Comparison of ENCODE assay signal across 31 cellular contexts in genomic region chr9:5231212-5231611, GRCh38. TPM values are rescaled to one million over a fixed set of nuclear protein-coding genes. Genes with fewer than 3 reads are reported as not detected.
DNase-seq lines count a peak whose midpoint lies in the region; ATAC-seq, FAIRE-seq and TF ChIP-seq lines count a peak whose summit lies in the region.
"Had no signal": no experiment of that assay in that cellular context is flagged by ENCODE, and none has a peak within 500 bp of the region (broad histone marks: within the 10 kb centered on the region; RNA-seq: fewer than 3 reads in every experiment).

Gene INSL4 (plus strand): TSS chr9:5231419. CDS start chr9:5231524, 105 bp downstream.

- no peak within 1 kb of the TSS for H3K4me3 ChIP-seq in mammary epithelial cell (replicated peaks in 1 of 3; ENCODE audit: insufficient read depth in 1 of 3, low read depth in 2 of 3, low read length in 3 of 3)
- H3K4me3 ChIP-seq: cardiac muscle cell, esophagus squamous epithelium, Peyer's patch, psoas muscle, SK-N-MC, skin epidermis, stomach, tibial artery had no signal

- no peak within 1 kb of the TSS for H3K9ac ChIP-seq in mammary epithelial cell (ENCODE audit: insufficient read depth, low read length)

- in situ Hi-C loops in mammary epithelial cell (cut with MboI; ENCODE audit: low sequenced_read_pairs in 2 of 2), result no loop called here

- H3K4me1 ChIP-seq in mammary epithelial cell (ENCODE audit: insufficient read depth, low read length), result no peaks in the 10 kb centered on the region
- H3K4me1 ChIP-seq: esophagus squamous epithelium, Peyer's patch, psoas muscle, stomach, tibial artery had no signal

- no peak within 1 kb of the TSS for H3K4me3 Mint-ChIP-seq in stimulated activated effector memory CD8-positive, alpha-beta T cell treated with anti-CD3 and anti-CD28 coated beads, Interleukin-12 subunit alpha, Interleukin-12 subunit beta, amount 100 ng/mL, for 72 hours
- H3K4me3 Mint-ChIP-seq: mesothelial cell of epicardium had no signal

- DNase-seq in AG20443 (ENCODE audit: low spot score) (peak; percentile 18), HT1080 (ENCODE audit: low read depth) (peak; percentile 77), mammary epithelial cell (peak; percentile 40), hepatic stellate cell (ENCODE audit: low spot score) (peak; percentile 6), RCC 7860 (ENCODE audit: low spot score) (no peak), Right ventricle myocardium inferior (ENCODE audit: missing footprints) (no peak)
- no peak for DNase-seq in stimulated activated effector memory CD8-positive, alpha-beta T cell treated with anti-CD3 and anti-CD28 coated beads, Interleukin-12 subunit alpha, Interleukin-12 subunit beta, amount 100 ng/mL, for 72 hours (ENCODE audit: low spot score in 2 of 2)
- no peak for DNase-seq in stimulated activated CD4-positive, alpha-beta T cell treated with anti-CD3 and anti-CD28 coated beads, Interleukin-15, amount 100 ng/mL, for 24 hours
- DNase-seq: activated CD4-positive, alpha-beta T cell treated with anti-CD3 and anti-CD28 coated beads, Interleukin-2, amount 50 U/mL, for 48 hours; activated naive CD4-positive, alpha-beta T cell treated with Interleukin-2 at 50 U/mL for 16 hours; amniotic stem cell; cortex of kidney; esophagus squamous epithelium; islet precursor cell; naive B cell; NCI-H1105; NCI-H1930; NCI-H524 treated with DMSO at 0.1 percent for 48 hours; nucleus accumbens; Peyer's patch; psoas muscle; stomach; tibial artery had no signal

- no peaks in the 10 kb centered on the region for H3K9me3 ChIP-seq in mammary epithelial cell (replicated peaks; ENCODE audit: insufficient read depth, low read length)
- H3K9me3 ChIP-seq: esophagus squamous epithelium, Peyer's patch, psoas muscle had no signal

- H3K36me3 ChIP-seq in mammary epithelial cell (ENCODE audit: insufficient read depth, low read length), result no peaks in the 10 kb centered on the region
- H3K36me3 ChIP-seq: cardiac muscle cell, esophagus squamous epithelium, Peyer's patch, stomach, tibial artery had no signal

- no peak within 1 kb of the TSS for H2AFZ ChIP-seq in mammary epithelial cell (ENCODE audit: low read depth, low read length)

- CTCF ChIA-PET in mammary epithelial cell (lab: Charles Lee; ENCODE audit: low non-redundant PET), result no interaction called here

- dilution Hi-C loops in mammary epithelial cell (cut with HindIII; ENCODE audit: low sequenced_read_pairs), result no loop called here

- H3K4me1 Mint-ChIP-seq in stimulated activated effector memory CD8-positive, alpha-beta T cell treated with anti-CD3 and anti-CD28 coated beads, Interleukin-12 subunit alpha, Interleukin-12 subunit beta, amount 100 ng/mL, for 72 hours, result no peaks in the 10 kb centered on the region
- H3K4me1 Mint-ChIP-seq: naive B cell had no signal

- no peaks in the 10 kb centered on the region for H4K20me1 ChIP-seq in mammary epithelial cell (ENCODE audit: insufficient read depth, low read length)

- no peak for ATAC-seq in stimulated activated effector memory CD8-positive, alpha-beta T cell treated with anti-CD3 and anti-CD28 coated beads, Interleukin-12 subunit alpha, Interleukin-12 subunit beta, amount 100 ng/mL, for 72 hours
- no peak for ATAC-seq in Right ventricle myocardium inferior
- ATAC-seq: psoas muscle had no signal

- H3K9me3 Mint-ChIP-seq in stimulated activated effector memory CD8-positive, alpha-beta T cell treated with anti-CD3 and anti-CD28 coated beads, Interleukin-12 subunit alpha, Interleukin-12 subunit beta, amount 100 ng/mL, for 72 hours, result no peaks in the 10 kb centered on the region

- H3K79me2 ChIP-seq in mammary epithelial cell (ENCODE audit: insufficient read depth, low read length), result no peaks in the 10 kb centered on the region

- no peak for FAIRE-seq in RCC 7860 (lab: Jason Lieb, UNC)

- H3K36me3 Mint-ChIP-seq in stimulated activated effector memory CD8-positive, alpha-beta T cell treated with anti-CD3 and anti-CD28 coated beads, Interleukin-12 subunit alpha, Interleukin-12 subunit beta, amount 100 ng/mL, for 72 hours, result no peaks in the 10 kb centered on the region
- H3K36me3 Mint-ChIP-seq: mesothelial cell of epicardium, naive B cell had no signal

- no peak within 1 kb of the TSS for H3K27ac Mint-ChIP-seq in stimulated activated effector memory CD8-positive, alpha-beta T cell treated with anti-CD3 and anti-CD28 coated beads, Interleukin-12 subunit alpha, Interleukin-12 subunit beta, amount 100 ng/mL, for 72 hours
- H3K27ac Mint-ChIP-seq: mesothelial cell of epicardium had no signal

- H3K4me2 ChIP-seq in mammary epithelial cell (ENCODE audit: insufficient read depth, low read depth, low read length), result no peak within 1 kb of the TSS

- no TSS peak for BruUV-seq in mammary epithelial cell (replicated peaks; lab: Mats Ljungman, UMichigan)

- H3K27me3 ChIP-seq in mammary epithelial cell (ENCODE audit: insufficient read depth, low read length), result peaks cover 8% of the 10 kb centered on the region
- H3K27me3 ChIP-seq: cardiac muscle cell, Peyer's patch, stomach had no signal

- no peak within 1 kb of the TSS for H3K27ac ChIP-seq in mammary epithelial cell (ENCODE audit: insufficient read depth, low read depth, low read length)
- H3K27ac ChIP-seq: cardiac muscle cell, esophagus squamous epithelium, Peyer's patch, psoas muscle, SK-N-MC, skin epidermis, stomach, tibial artery had no signal

- TF ChIP-seq CTCF in mammary epithelial cell (conservative IDR thresholded peaks at IDR 0.05 in 1 of 2, IDR thresholded peaks at IDR 0.05 in 1 of 2; ENCODE audit: extremely low read depth in 1 of 2, insufficient read depth in 1 of 2, low read depth in 1 of 2, low read length in 2 of 2), result no peak

- intact Hi-C loops in mammary epithelial cell (cut with micrococcal nuclease) (no loop called here), Right ventricle myocardium inferior (cut with DNase I) (no loop called here)

- WGBS in mammary epithelial cell (ENCODE audit: low coverage, missing lambda C conversion rate), result 0% methylated on average over 1 of the region's 2 CpGs

RNA-seq across cellular contexts. Expression of gene INSL4, which starts in this region (rescaled TPM):
- 0.33 and 0.39 TPM in 2 replicates for total RNA-seq in HT1080 (2014; rRNA removed; shearing (Covaris generic))
- polyA plus RNA-seq in HT1080 (2015; cell fraction: cytosol; rRNA removed), result 0.11 and 0.35 TPM in 2 replicates
- 0.25 and 0.33 TPM in 2 replicates for polyA plus RNA-seq in HT1080 (2015; cell fraction: nucleus; rRNA removed)
- total RNA-seq in mammary epithelial cell (not detected), Right ventricle myocardium inferior (not detected)
- polyA plus RNA-seq in mammary epithelial cell, result not detected
- polyA minus RNA-seq in mammary epithelial cell, result not detected
- total RNA-seq: A172; cardiac muscle cell; esophagus squamous epithelium; glomerular endothelial cell; liver; mesothelial cell of epicardium; Peyer's patch; psoas muscle; stomach; T-helper 1 cell treated with Interleukin-12 subunit alpha and Interleukin-12 subunit beta and Interleukin-4 antibody, amounts not matched to agents 30 ng/mL and 1 ng/mL, for 36 hours had no signal
- polyA plus RNA-seq: cardiac muscle cell, liver, stomach had no signal

Comparison
In these comparisons a context has a peak if more than half of its experiments do, and no peak if none do; other contexts are left out.
1. Peak in DNase-seq in HT1080; RNA of the gene not detected or under 1 TPM.
2. Peak in DNase-seq in mammary epithelial cell; RNA of the gene not detected or under 1 TPM.
3. DNase-seq: peak in AG20443 (single experiment) and hepatic stellate cell (single experiment); none in RCC 7860 (single experiment), stimulated activated effector memory CD8-positive, alpha-beta T cell treated with anti-CD3 and anti-CD28 coated beads, Interleukin-12 subunit alpha, Interleukin-12 subunit beta, amount 100 ng/mL, for 72 hours (0 of 2), stimulated activated CD4-positive, alpha-beta T cell treated with anti-CD3 and anti-CD28 coated beads, Interleukin-15, amount 100 ng/mL, for 24 hours (single experiment) and Right ventricle myocardium inferior (single experiment).